Comparison of ENCODE assay signal across 13 cellular contexts in the genomic region with DNA sequence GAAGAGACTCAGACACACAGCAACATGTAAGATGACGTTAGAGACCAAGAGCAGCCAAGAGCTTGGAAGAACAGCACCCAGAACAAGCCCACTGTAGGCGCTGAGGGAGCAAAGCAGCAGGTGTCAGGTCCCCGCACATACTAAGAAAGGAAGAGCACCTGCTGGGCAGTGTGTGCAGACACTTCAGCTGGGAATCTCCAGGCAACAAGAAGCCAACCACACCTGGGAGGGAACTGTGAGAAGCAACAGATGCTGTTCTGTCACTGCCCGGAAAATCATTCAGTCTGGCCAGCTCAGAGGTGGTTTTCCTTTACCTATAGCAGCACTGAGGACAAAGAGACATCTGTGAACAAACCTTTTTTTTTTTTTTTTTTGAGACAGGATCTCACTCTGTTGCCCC. TPM values are rescaled to one million over a fixed set of nuclear protein-coding genes. Genes with fewer than 3 reads are reported as not detected.
DNase-seq lines count a peak whose midpoint lies in the region; FAIRE-seq and TF ChIP-seq lines count a peak whose summit lies in the region.
"Had no signal": no experiment of that assay in that cellular context is flagged by ENCODE, and none has a peak within 500 bp of the region (broad histone marks: within the 10 kb centered on the region; RNA-seq: fewer than 3 reads in every experiment).

No MANE protein-coding gene starts in this region.

- H3K27ac Mint-ChIP-seq in nephron progenitor cell (peak overlapping the region; percentile 78), HFFc6 (no peak overlapping the region)

- H3K27me3 Mint-ChIP-seq in nephron progenitor cell (ENCODE audit: low read depth, poor library complexity), result peaks cover 4% of the 10 kb centered on the region
- H3K27me3 Mint-ChIP-seq in HFFc6 (ENCODE audit: insufficient read depth), result no peaks in the 10 kb centered on the region

- H3K27me3 ChIP-seq in HUES48 (ENCODE audit: control insufficient read depth, insufficient read depth, low read length), result no peaks in the 10 kb centered on the region
- no peaks in the 10 kb centered on the region for H3K27me3 ChIP-seq in SJCRH30
- no peaks in the 10 kb centered on the region for H3K27me3 ChIP-seq in suprapubic skin
- H3K27me3 ChIP-seq: cardiac muscle cell, neutrophil had no signal

- no peaks in the 10 kb centered on the region for H3K9me3 ChIP-seq in HUES48 (ENCODE audit: control insufficient read depth, insufficient read depth, low read length)
- H3K9me3 ChIP-seq in SJCRH30 (replicated peaks), result no peaks in the 10 kb centered on the region
- no peaks in the 10 kb centered on the region for H3K9me3 ChIP-seq in suprapubic skin
- H3K9me3 ChIP-seq: left ventricle myocardium inferior, neutrophil had no signal

- H3K36me3 Mint-ChIP-seq in nephron progenitor cell (ENCODE audit: low read depth) (peaks cover 75% of the 10 kb centered on the region), HFFc6 (ENCODE audit: low read depth) (peaks cover 37% of the 10 kb centered on the region)

- H3K4me1 Mint-ChIP-seq in nephron progenitor cell, result peaks cover 31% of the 10 kb centered on the region
- H3K4me1 Mint-ChIP-seq in HFFc6 (ENCODE audit: low read depth), result peaks cover 25% of the 10 kb centered on the region

- H3K9me3 Mint-ChIP-seq in nephron progenitor cell, result peaks cover 5% of the 10 kb centered on the region
- no peaks in the 10 kb centered on the region for H3K9me3 Mint-ChIP-seq in HFFc6

- no peak for TF ChIP-seq POLR2A in suprapubic skin (IDR thresholded peaks at IDR 0.05)

- peak; percentile 69 for DNase-seq in NCI-H2029 treated with DMSO at 0.1 percent for 48 hours (lab: John Stamatoyannopoulos, UW)
- peak; percentile 14 to 53 for DNase-seq in SJCRH30
- DNase-seq in nephron progenitor cell, result no peak
- DNase-seq in suprapubic skin (ENCODE audit: low spot score in 2 of 2), result no peak
- DNase-seq in HuH-7.5 (ENCODE audit: low spot score), result no peak
- no peak for DNase-seq in GM19239 (ENCODE audit: insufficient read length, low spot score)
- DNase-seq in HFFc6, result no peak
- DNase-seq: activated CD4-positive, alpha-beta T cell treated with anti-CD3 and anti-CD28 coated beads for 4 hours; activated effector memory CD4-positive, alpha-beta T cell treated with Interleukin-2 at 50 U/mL for 16 hours; left ventricle myocardium inferior had no signal

- H3K4me1 ChIP-seq in HUES48 (ENCODE audit: control insufficient read depth, insufficient read depth, low read length), result peaks cover 29% of the 10 kb centered on the region
- H3K4me1 ChIP-seq in SJCRH30, result peaks cover 7% of the 10 kb centered on the region
- H3K4me1 ChIP-seq in suprapubic skin, result no peaks in the 10 kb centered on the region
- H3K4me1 ChIP-seq: left ventricle myocardium inferior had no signal

- H3K4me3 Mint-ChIP-seq in nephron progenitor cell, result no peak overlapping the region
- no peak overlapping the region for H3K4me3 Mint-ChIP-seq in HFFc6

- H3K4me3 ChIP-seq in HUES48 (ENCODE audit: low read depth, low read length) (no peak overlapping the region), SJCRH30 (no peak overlapping the region), suprapubic skin (no peak overlapping the region)
- H3K4me3 ChIP-seq: cardiac muscle cell, left ventricle myocardium inferior had no signal

- TF ChIP-seq CTCF in nephron progenitor cell (IDR thresholded peaks at IDR 0.05), result no peak
- TF ChIP-seq CTCF in suprapubic skin (IDR thresholded peaks at IDR 0.05), result no peak
- no peak for TF ChIP-seq CTCF in HFFc6 (IDR thresholded peaks at IDR 0.05)

- H3K36me3 ChIP-seq in HUES48 (ENCODE audit: control insufficient read depth, insufficient read depth, low read length) (peaks cover 68% of the 10 kb centered on the region), SJCRH30 (peaks cover 30% of the 10 kb centered on the region; the same call in 1 of the 2 replicates), suprapubic skin (peaks cover 72% of the 10 kb centered on the region)

- no peak for FAIRE-seq in GM19239 (lab: Jason Lieb, UNC)

- no peak for TF ChIP-seq EP300 in suprapubic skin (IDR thresholded peaks at IDR 0.05)

- H3K9ac ChIP-seq in HUES48 (ENCODE audit: low read depth, low read length), result no peak overlapping the region

- H3K27ac ChIP-seq in HUES48 (ENCODE audit: low read depth, low read length) (peak overlapping the region; percentile 15), SJCRH30 (peak overlapping the region; percentile 94), suprapubic skin (no peak overlapping the region)
- H3K27ac ChIP-seq: cardiac muscle cell, left ventricle myocardium inferior, neutrophil had no signal

- 90% methylated on average over 4 of the region's 4 CpGs for WGBS in suprapubic skin

RNA-seq across cellular contexts. Expression of gene MNT, which starts 35.7 kb away (rescaled TPM):
- 8.7 and 10.1 TPM in 2 replicates for total RNA-seq in SJCRH30 (2014; rRNA removed; shearing (Covaris generic))
- total RNA-seq in suprapubic skin, result 10 to 100 TPM; 20.9 to 50.0 (median 44.1) TPM
- total RNA-seq in HFFc6 (2021; fragmentation: NEBNext Ultra II Directional; extraction: Animal tissue kit (Norgen Biotek cat#: 25700)), result 10 to 100 TPM; 19.4 to 25.4 (median 21.9) TPM

Comparison
In these comparisons a context has a peak if more than half of its experiments do, and no peak if none do; other contexts are left out.
1. DNase-seq: peak in NCI-H2029 treated with DMSO at 0.1 percent for 48 hours (single experiment) and SJCRH30 (2 of 2); none in nephron progenitor cell (single experiment), suprapubic skin (0 of 2), HuH-7.5 (single experiment), GM19239 (single experiment) and HFFc6 (single experiment).